In the genomic region with DNA sequence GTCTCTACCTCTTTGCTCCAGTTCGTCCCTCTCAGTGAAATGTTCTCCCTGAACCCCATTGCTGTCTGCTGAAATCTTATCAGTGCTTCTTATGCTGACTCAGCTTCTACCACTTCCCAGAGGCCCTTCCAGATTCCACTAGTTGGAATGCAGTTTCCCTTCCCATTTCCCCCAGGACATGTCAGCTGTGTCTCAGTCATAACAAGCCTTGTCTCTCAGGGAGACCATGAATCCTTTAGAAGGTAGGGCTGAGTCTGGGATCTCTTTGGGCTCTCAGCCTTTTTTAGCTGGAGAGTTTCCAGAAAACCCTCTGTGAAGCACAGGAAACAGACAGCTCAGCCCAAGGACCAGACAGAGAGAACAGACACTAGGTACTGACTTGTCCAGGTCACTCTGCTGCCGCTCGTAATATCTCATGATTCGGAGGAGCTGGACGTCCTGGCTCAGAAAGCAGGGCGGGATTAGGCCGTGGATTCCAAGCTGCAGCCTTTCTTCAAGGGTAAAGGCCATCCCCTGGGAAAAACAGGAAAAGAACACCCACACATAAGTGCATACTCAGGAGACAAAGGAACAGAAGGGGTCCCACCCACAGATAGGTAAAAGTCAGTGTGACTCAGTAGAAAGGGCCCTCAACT, we compare ENCODE assay signal across 10 cellular contexts.
DNase-seq lines count a peak whose midpoint lies in the region; ATAC-seq and TF ChIP-seq lines count a peak whose summit lies in the region.
"Had no signal": no experiment of that assay in that cellular context is flagged by ENCODE, and none has a peak within 500 bp of the region (broad histone marks: within the 10 kb centered on the region; RNA-seq: fewer than 3 reads in every experiment).

No MANE protein-coding gene starts in this region.

- ATAC-seq in left colon (peak; percentile 75), HG03354 (IDR thresholded peaks at IDR 0.05; ENCODE audit: poor library complexity, severe bottlenecking, unreplicated experiment) (no peak), GM21576 (IDR thresholded peaks at IDR 0.05; ENCODE audit: unreplicated experiment) (no peak), GM19351 (IDR thresholded peaks at IDR 0.05; ENCODE audit: unreplicated experiment) (no peak)

- peak overlapping the region in 1 of 6 donors; percentile 25 for H3K27ac Mint-ChIP-seq in immature natural killer cell

- POLR2A ChIA-PET in HEK293 (lab: Yijun Ruan, JAX): interaction anchor here (0.7 kb wide), 2 partner anchors 8 to 103 kb away, joined by 3 to 8 read pairs; no protein-coding TSS in a partner anchor

- H3K4me3 ChIP-seq in HEK293 (ENCODE audit: low read depth, low read length): no peak overlapping the region
- no peak overlapping the region for H3K4me3 ChIP-seq in choroid plexus epithelial cell (ENCODE audit: low read depth, low read length)
- no peak overlapping the region for H3K4me3 ChIP-seq in stomach

- TF ChIP-seq POLR2A in stomach (IDR thresholded peaks at IDR 0.05): no peak

- H3K4me1 Mint-ChIP-seq in immature natural killer cell: no peaks in the 10 kb centered on the region

- peaks cover 0 to 6% (median 5%) of the 10 kb centered on the region in 6 donors for H3K9me3 Mint-ChIP-seq in immature natural killer cell

- no peaks in the 10 kb centered on the region for H3K9me3 ChIP-seq in HEK293 (ENCODE audit: control insufficient read depth, insufficient read depth, low read depth, low read length)
- H3K9me3 ChIP-seq in stomach: no peaks in the 10 kb centered on the region

- CTCF ChIA-PET in HEK293 (lab: Yijun Ruan, JAX): interaction anchor here (1.7 to 2.5 kb wide), 2 partner anchors 22 to 49 kb away, joined by 5 to 12 read pairs; no protein-coding TSS in a partner anchor

- no peak overlapping the region for H3K4me3 Mint-ChIP-seq in immature natural killer cell

- DNase-seq in choroid plexus epithelial cell (ENCODE audit: low read depth): peak; percentile 85
- DNase-seq in left colon: no peak
- DNase-seq in stomach: no peak
- no peak for DNase-seq in immature natural killer cell
- DNase-seq: activated CD8-positive, alpha-beta memory T cell treated with anti-CD3 and anti-CD28 coated beads, Interleukin-2, amount 50 U/mL, for 4 hours; DND-41 had no signal

- WGBS in stomach, 5 donors: 55 to 76% (median 63%) methylated on average over 7 of the region's 7 CpGs

- H3K36me3 ChIP-seq in HEK293 (ENCODE audit: control insufficient read depth in 2 of 2, insufficient read depth in 1 of 2, low read length in 2 of 2) (no peaks in the 10 kb centered on the region), stomach (peaks cover 0 to 18% (median 4%) of the 10 kb centered on the region in 4 donors)

- peaks cover 4 to 7% (median 7%) of the 10 kb centered on the region in 3 donors for H3K27me3 Mint-ChIP-seq in immature natural killer cell (ENCODE audit: low read depth in 3 of 3)

- peaks cover 5 to 21% (median 8%) of the 10 kb centered on the region in 3 donors for H3K36me3 Mint-ChIP-seq in immature natural killer cell

- H3K4me1 ChIP-seq in HEK293 (ENCODE audit: control insufficient read depth, insufficient read depth, low read length): 0 out of 2 replicates have a peak, but pooled peaks cover 2% of the 10 kb centered on the region
- peaks cover 8 to 20% (median 12%) of the 10 kb centered on the region in 4 donors for H3K4me1 ChIP-seq in stomach

- intact Hi-C loops in left colon (cut with DNase I, micrococcal nuclease): no loop called here
- intact Hi-C loops in stomach (cut with DNase I; ENCODE audit: low total_unique reads): no loop called here

- H3K27me3 ChIP-seq in stomach: no peaks in the 10 kb centered on the region

- no peak for TF ChIP-seq EP300 in stomach (IDR thresholded peaks at IDR 0.05)

- TF ChIP-seq CTCF in HEK293 (tag by site-specific recombination; IDR thresholded peaks at IDR 0.05) (no peak), choroid plexus epithelial cell (conservative IDR thresholded peaks at IDR 0.05; ENCODE audit: low read depth, low read length) (no peak), stomach (IDR thresholded peaks at IDR 0.05) (no peak)

- H3K27ac ChIP-seq in HEK293 (ENCODE audit: extremely low read depth, low read depth, low read length) (no peak overlapping the region), stomach (peak overlapping the region; percentile 14 to 67 (median 47))

TF ChIP-seq in HEK293, 187 proteins besides CTCF, POLR2A, EP300 and RAD21:
- TF ChIP-seq ZNF394 (tag by site-specific recombination; IDR thresholded peaks at IDR 0.05; ENCODE audit: borderline replicate concordance) (no peak), ZFHX2 (tag by site-specific recombination; conservative IDR thresholded peaks at IDR 0.05) (peak; percentile 70), EGR2 (tag by site-specific recombination; IDR thresholded peaks at IDR 0.05; ENCODE audit: low read depth) (peak; percentile 77)
